In the genomic region with DNA sequence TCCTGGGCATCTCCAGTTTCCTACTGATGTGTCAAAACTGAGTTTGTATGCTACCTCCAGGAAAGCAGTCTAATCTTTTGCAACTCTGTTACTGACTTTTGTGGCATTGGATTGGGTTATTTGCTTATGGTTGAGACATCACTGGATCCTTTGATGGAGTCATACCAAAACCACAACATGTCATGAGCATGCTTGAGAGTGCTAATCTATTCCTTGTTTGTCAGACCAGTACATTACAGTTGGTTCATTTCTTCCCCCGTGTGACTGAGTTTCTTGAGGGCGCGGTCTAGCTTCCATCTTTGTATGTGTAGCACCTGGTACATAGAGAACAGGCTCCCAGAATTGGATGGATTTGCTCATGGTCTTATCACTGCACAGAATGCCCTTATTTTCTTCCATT, we compare ENCODE assay signal across 9 cellular contexts. TPM values are rescaled to one million over a fixed set of nuclear protein-coding genes. Genes with fewer than 3 reads are reported as not detected.
DNase-seq lines count a peak whose midpoint lies in the region; ATAC-seq and TF ChIP-seq lines count a peak whose summit lies in the region.
"Had no signal": no experiment of that assay in that cellular context is flagged by ENCODE, and none has a peak within 500 bp of the region (broad histone marks: within the 10 kb centered on the region; RNA-seq: fewer than 3 reads in every experiment).

No MANE protein-coding gene starts in this region.

- peak; percentile 75 for ATAC-seq in GM18502 (IDR thresholded peaks at IDR 0.05; ENCODE audit: poor library complexity, unreplicated experiment)
- peak; percentile 61 for ATAC-seq in HG02623 (IDR thresholded peaks at IDR 0.05; ENCODE audit: unreplicated experiment)
- no peak for ATAC-seq in mucosa of descending colon

- H3K9me3 Mint-ChIP-seq in chondrocyte (ENCODE audit: low read depth) = no peaks in the 10 kb centered on the region

- no peak overlapping the region for H3K4me3 Mint-ChIP-seq in chondrocyte (ENCODE audit: unreplicated experiment)

- no peaks in the 10 kb centered on the region for H3K36me3 ChIP-seq in mucosa of descending colon (ENCODE audit: low read depth)

- no peaks in the 10 kb centered on the region for H3K9me3 ChIP-seq in mucosa of descending colon
- H3K9me3 ChIP-seq: SK-N-SH had no signal

- H3K27ac Mint-ChIP-seq in chondrocyte (ENCODE audit: unreplicated experiment) = no peak overlapping the region

- H3K27me3 Mint-ChIP-seq in chondrocyte (ENCODE audit: low read depth) = no peaks in the 10 kb centered on the region

- no peak overlapping the region for H3K4me3 ChIP-seq in mucosa of descending colon
- H3K4me3 ChIP-seq: lung had no signal

- intact Hi-C loops in mucosa of descending colon (cut with DNase I, micrococcal nuclease) = no loop called here
- intact Hi-C loops in posterior vena cava (cut with DNase I) = loop anchor here in 1 of 2 donors (5.0 kb wide), 1 partner anchor 584 kb away; no protein-coding TSS in a partner anchor

- H3K4me1 Mint-ChIP-seq in chondrocyte (ENCODE audit: low read depth) = no peaks in the 10 kb centered on the region

- no peak for TF ChIP-seq CTCF in mucosa of descending colon (IDR thresholded peaks at IDR 0.05)
- TF ChIP-seq CTCF in chondrocyte (IDR thresholded peaks at IDR 0.05) = no peak

- H3K4me1 ChIP-seq in mucosa of descending colon (ENCODE audit: low read depth) = no peaks in the 10 kb centered on the region

- DNase-seq in SW480 (ENCODE audit: low spot score) (peak; percentile 9), non-pigmented ciliary epithelial cell (ENCODE audit: low read depth) (peak; percentile 24), mucosa of descending colon (no peak), chondrocyte (ENCODE audit: low spot score) (no peak), posterior vena cava (ENCODE audit: low spot score) (no peak)
- DNase-seq: SK-N-SH had no signal

- peaks cover 10% of the 10 kb centered on the region for H3K36me3 Mint-ChIP-seq in chondrocyte (ENCODE audit: low read depth)

RNA-seq across cellular contexts. Expression of a gene that starts 43.2 kb away (rescaled TPM):
- total RNA-seq in mucosa of descending colon = 10 to 100 TPM; 41.3 to 57.7 (median 44.6) TPM
- 46.6 to 57.5 TPM (median 50.5 TPM) in 3 replicates for total RNA-seq in chondrocyte
- total RNA-seq in posterior vena cava = 10 to 100 TPM; 43.2 to 45.8 TPM

RNA-seq across cellular contexts. Expression of a gene that starts 43.8 kb away (rescaled TPM):
- under 1 TPM in 1 of 3 donors, not detected in 2; 0.26 TPM for total RNA-seq in mucosa of descending colon
- total RNA-seq in chondrocyte = not detected in 3 replicates
- not detected for total RNA-seq in posterior vena cava

RNA-seq across cellular contexts. Expression of a gene that starts 53.6 kb away (rescaled TPM):
- total RNA-seq in mucosa of descending colon (1 to 10 TPM; 4.5 to 5.2 (median 5.0) TPM), chondrocyte (7.3 to 10.9 TPM (median 7.4 TPM) in 3 replicates), posterior vena cava (1 to 10 TPM; 5.6 to 7.5 TPM)

Comparison
In these comparisons a context has a peak if more than half of its experiments do, and no peak if none do; other contexts are left out.
1. DNase-seq: peak in SW480 (single experiment) and non-pigmented ciliary epithelial cell (single experiment); none in mucosa of descending colon (0 of 3), chondrocyte (single experiment) and posterior vena cava (single experiment).